In genomic region chr16:85479972-85480726, GRCh38 we compare ENCODE assay signal across 1 cellular context.
TF ChIP-seq lines count a peak whose summit lies in the region.

No MANE protein-coding gene starts in this region.

TF ChIP-seq in GM12878, 131 proteins besides CTCF, POLR2A, EP300 and RAD21 (continued from another document):
- TF ChIP-seq E2F8 (IDR thresholded peaks at IDR 0.05; ENCODE audit: low read depth, partially characterized antibody) (no peak), ATF2 (IDR thresholded peaks at IDR 0.05; ENCODE audit: low read length) (no peak), NFIC (IDR thresholded peaks at IDR 0.05; ENCODE audit: low read depth, low read length) (no peak), RAD51 (IDR thresholded peaks at IDR 0.05) (no peak), USF1 (IDR thresholded peaks at IDR 0.05; ENCODE audit: borderline replicate concordance, extremely low read length, insufficient read depth, low read depth, low read length) (peak; percentile 3)
